16 cellular contexts compared by ENCODE assay signal in the genomic region with DNA sequence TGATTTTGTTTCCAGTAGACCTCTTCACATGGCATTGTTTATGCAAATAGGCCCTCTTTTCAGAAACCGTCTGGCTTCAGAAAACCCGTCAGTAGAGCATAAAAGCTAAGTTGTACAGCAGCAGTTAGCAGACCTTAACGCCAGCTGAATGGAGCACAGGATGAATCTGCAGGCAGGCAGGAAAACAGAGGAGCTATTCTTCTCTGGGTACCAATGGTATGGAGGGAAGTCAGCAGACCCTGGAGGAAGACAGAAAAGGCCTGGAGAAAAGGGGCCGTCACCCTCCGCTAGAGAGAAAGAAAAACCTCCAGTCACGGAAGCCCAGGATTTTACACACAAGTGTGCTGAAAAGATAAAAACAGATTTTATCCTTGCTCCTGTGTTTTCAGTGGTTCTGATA.
DNase-seq lines count a peak whose midpoint lies in the region; ATAC-seq, FAIRE-seq and TF ChIP-seq lines count a peak whose summit lies in the region.
"Had no signal": no experiment of that assay in that cellular context is flagged by ENCODE, and none has a peak within 500 bp of the region (broad histone marks: within the 10 kb centered on the region; RNA-seq: fewer than 3 reads in every experiment).

No MANE protein-coding gene starts in this region.

- no peaks in the 10 kb centered on the region for H3K9me3 ChIP-seq in endothelial cell of umbilical vein (replicated peaks; ENCODE audit: control insufficient read depth, insufficient read depth, low read length)

- POLR2A ChIA-PET in endothelial cell of umbilical vein (lab: Charles Lee) = no interaction called here

- intact Hi-C loops in endothelial cell of umbilical vein (cut with micrococcal nuclease) = no loop called here

- H3K4me3 Mint-ChIP-seq in nephron = peak overlapping the region in 2 of 3 experiments; percentile 24 to 38
- H3K4me3 Mint-ChIP-seq: B cell; natural killer cell; stimulated activated naive CD8-positive, alpha-beta T cell treated with anti-CD3 and anti-CD28 coated beads, Interleukin-15, Interleukin-2, amounts not matched to agents 100 ng/mL and 50 ng/mL, for 24 hours had no signal

- H3K36me3 Mint-ChIP-seq in nephron (ENCODE audit: low read depth) = peaks cover 3% of the 10 kb centered on the region
- H3K36me3 Mint-ChIP-seq: natural killer cell had no signal

- no TSS peak for BruUV-seq in endothelial cell of umbilical vein (replicated peaks; lab: Mats Ljungman, UMichigan)

- peak overlapping the region; percentile 96 to 98 (median 97) for H3K27ac Mint-ChIP-seq in nephron
- H3K27ac Mint-ChIP-seq: B cell; natural killer cell; stimulated activated naive CD8-positive, alpha-beta T cell treated with anti-CD3 and anti-CD28 coated beads, Interleukin-15, Interleukin-2, amounts not matched to agents 100 ng/mL and 50 ng/mL, for 24 hours had no signal

- no peak for FAIRE-seq in endothelial cell of umbilical vein (lab: Jason Lieb, UNC)

- no peak overlapping the region for H3K9ac ChIP-seq in endothelial cell of umbilical vein (replicated peaks; ENCODE audit: extremely low read depth, insufficient read depth, low read length)

- no peak for ATAC-seq in GM21619 (IDR thresholded peaks at IDR 0.05; ENCODE audit: unreplicated experiment)
- ATAC-seq: natural killer cell had no signal

- DNase-seq in C1 segment of cervical spinal cord (lab: John Stamatoyannopoulos, UW) (peak in 11 of 14 donors; percentile 5 to 44 (median 27)), NCI-H2227 treated with DMSO at 0.1 percent for 48 hours (lab: John Stamatoyannopoulos, UW) (peak; percentile 41), endothelial cell of umbilical vein (ENCODE audit: low read depth, low spot score) (peak; percentile 11), erythroblast (lab: John Stamatoyannopoulos, UW) (no peak), NCI-H2196 treated with DMSO at 0.1 percent for 48 hours (lab: John Stamatoyannopoulos, UW; ENCODE audit: unreplicated experiment) (no peak), NCI-H146 treated with DMSO at 0.1 percent for 48 hours (lab: John Stamatoyannopoulos, UW; ENCODE audit: unreplicated experiment) (no peak)
- DNase-seq: activated T-cell treated with anti-CD3 and anti-CD28 coated beads for 4 hours, amniotic stem cell, Karpas-422, natural killer cell, NCI-H524, SHP77 treated with DMSO at 0.1 percent for 48 hours had no signal

- no peaks in the 10 kb centered on the region for H3K4me1 ChIP-seq in endothelial cell of umbilical vein (ENCODE audit: control insufficient read depth, extremely low read depth, insufficient read depth, low read length)

- CTCF ChIA-PET in endothelial cell of umbilical vein (lab: Charles Lee) = interaction anchor here (0.7 to 0.8 kb wide), 5 partner anchors 26 to 759 kb away, joined by 3 to 5 read pairs (median 3); no protein-coding TSS in a partner anchor

- no peaks in the 10 kb centered on the region for H3K27me3 Mint-ChIP-seq in nephron (ENCODE audit: low read depth)
- H3K27me3 Mint-ChIP-seq: B cell; stimulated activated naive CD8-positive, alpha-beta T cell treated with anti-CD3 and anti-CD28 coated beads, Interleukin-15, Interleukin-2, amounts not matched to agents 100 ng/mL and 50 ng/mL, for 24 hours had no signal

- dilution Hi-C loops in endothelial cell of umbilical vein (cut with MboI; ENCODE audit: extremely low pct_ligation_motif_present, low sequenced_read_pairs) = no loop called here

- H4K20me1 ChIP-seq in endothelial cell of umbilical vein (replicated peaks; ENCODE audit: control insufficient read depth, extremely low read depth, insufficient read depth, low read length) = no peaks in the 10 kb centered on the region

- no peak for TF ChIP-seq CTCF in endothelial cell of umbilical vein (IDR thresholded peaks at IDR 0.05; ENCODE audit: extremely low read depth in 1 of 2, insufficient read depth in 1 of 2, low read depth in 1 of 2, low read length in 2 of 2)
- TF ChIP-seq CTCF in nephron (IDR thresholded peaks at IDR 0.05; ENCODE audit: unreplicated experiment in 3 of 3) = no peak

- H3K9me3 Mint-ChIP-seq in nephron = peaks cover 13% of the 10 kb centered on the region

- no peaks in the 10 kb centered on the region for H3K27me3 ChIP-seq in endothelial cell of umbilical vein (ENCODE audit: control insufficient read depth in 2 of 2, insufficient read depth in 2 of 2, low read length in 2 of 2)

- peak overlapping the region; percentile 73 for H2AFZ ChIP-seq in endothelial cell of umbilical vein (ENCODE audit: low read depth, low read length)

- H3K4me3 ChIP-seq in endothelial cell of umbilical vein (replicated peaks in 1 of 3; ENCODE audit: insufficient read depth in 1 of 3, low read depth in 1 of 3, low read length in 3 of 3) = no peak overlapping the region

- no peaks in the 10 kb centered on the region for H3K9me1 ChIP-seq in endothelial cell of umbilical vein (replicated peaks; ENCODE audit: control insufficient read depth, extremely low read depth, insufficient read depth, low read length)

- peaks cover 32% of the 10 kb centered on the region for H3K4me1 Mint-ChIP-seq in nephron
- H3K4me1 Mint-ChIP-seq: B cell, natural killer cell had no signal

- no peak overlapping the region for H3K4me2 ChIP-seq in endothelial cell of umbilical vein (ENCODE audit: insufficient read depth, low read length)

- no peak overlapping the region for H3K27ac ChIP-seq in endothelial cell of umbilical vein (ENCODE audit: insufficient read depth, low read depth, low read length)

- TF ChIP-seq POLR2A in endothelial cell of umbilical vein (IDR thresholded peaks at IDR 0.05; ENCODE audit: low read depth, low read length) = no peak
- TF ChIP-seq POLR2A in erythroblast (IDR thresholded peaks at IDR 0.05; ENCODE audit: low read length) = no peak

- H3K36me3 ChIP-seq in endothelial cell of umbilical vein (ENCODE audit: control insufficient read depth in 2 of 2, extremely low read depth in 1 of 2, insufficient read depth in 2 of 2, low read length in 2 of 2) = no peaks in the 10 kb centered on the region

- H3K79me2 ChIP-seq in endothelial cell of umbilical vein (ENCODE audit: control insufficient read depth, insufficient read depth, low read length) = no peaks in the 10 kb centered on the region

TF ChIP-seq in endothelial cell of umbilical vein, 7 proteins besides CTCF, POLR2A, EP300 and RAD21:
- TF ChIP-seq GATA2 (IDR thresholded peaks at IDR 0.05; ENCODE audit: insufficient read depth, insufficient read length, low read depth, low read length) (no peak), MYC (IDR thresholded peaks at IDR 0.05; ENCODE audit: low read depth, low read length) (no peak), FOS (IDR thresholded peaks at IDR 0.05; ENCODE audit: borderline replicate concordance, insufficient read depth, low read length) (no peak), EZH2 (IDR thresholded peaks at IDR 0.05; ENCODE audit: borderline replicate concordance, low read depth, low read length, severe bottlenecking) (no peak), POLR2AphosphoS5 (IDR thresholded peaks at IDR 0.05; ENCODE audit: insufficient read depth, low read depth, low read length) (no peak), JUN (IDR thresholded peaks at IDR 0.05; ENCODE audit: borderline replicate concordance, insufficient read depth, insufficient read length, low read depth) (no peak)
- TF ChIP-seq, protein P1, sequence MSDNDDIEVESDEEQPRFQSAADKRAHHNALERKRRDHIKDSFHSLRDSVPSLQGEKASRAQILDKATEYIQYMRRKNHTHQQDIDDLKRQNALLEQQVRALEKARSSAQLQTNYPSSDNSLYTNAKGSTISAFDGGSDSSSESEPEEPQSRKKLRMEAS (IDR thresholded peaks at IDR 0.05; ENCODE audit: insufficient read depth, insufficient read length) = no peak

Comparison
In these comparisons a context has a peak if more than half of its experiments do, and no peak if none do; other contexts are left out.
1. DNase-seq: peak in C1 segment of cervical spinal cord (11 of 14), NCI-H2227 treated with DMSO at 0.1 percent for 48 hours (single experiment) and endothelial cell of umbilical vein (single experiment); none in erythroblast (0 of 2), NCI-H2196 treated with DMSO at 0.1 percent for 48 hours (single experiment) and NCI-H146 treated with DMSO at 0.1 percent for 48 hours (single experiment).